Comparison of ENCODE assay signal across 2 cellular contexts in genomic region chr16:89275837-89276720, GRCh38.
A peak's percentile ranks its signal among the peaks of the same experiment; 100 is the strongest.
TF ChIP-seq lines count a peak whose summit lies in the region.

No MANE protein-coding gene starts in this region.

TF ChIP-seq in GM23338, 12 proteins besides CTCF, POLR2A, EP300 and RAD21:
- TF ChIP-seq NANOG (IDR thresholded peaks at IDR 0.05; ENCODE audit: borderline replicate concordance): no peak

TF ChIP-seq in GM12878, 131 proteins besides CTCF, POLR2A, EP300 and RAD21:
- TF ChIP-seq POLR2AphosphoS5 (IDR thresholded peaks at IDR 0.05; ENCODE audit: low read length) (peak; percentile 14; the same call in 1 of the 2 replicates), ZSCAN29 (IDR thresholded peaks at IDR 0.05) (no peak)
